Comparison of ENCODE assay signal across 17 cellular contexts in genomic region chr17:81337449-81337848, GRCh38. TPM values are rescaled to one million over a fixed set of nuclear protein-coding genes. Genes with fewer than 3 reads are reported as not detected.
DNase-seq lines count a peak whose midpoint lies in the region; ATAC-seq and TF ChIP-seq lines count a peak whose summit lies in the region.
"Had no signal": no experiment of that assay in that cellular context is flagged by ENCODE, and none has a peak within 500 bp of the region (broad histone marks: within the 10 kb centered on the region; RNA-seq: fewer than 3 reads in every experiment).

No MANE protein-coding gene starts in this region.

- no peaks in the 10 kb centered on the region for H3K27me3 ChIP-seq in right lobe of liver
- no peaks in the 10 kb centered on the region for H3K27me3 ChIP-seq in tibial nerve
- H3K27me3 ChIP-seq: ascending aorta had no signal

- H3K27ac ChIP-seq in right lobe of liver (no peak overlapping the region), tibial nerve (peak overlapping the region in 3 of 4 donors; percentile 27 to 99 (median 98))
- H3K27ac ChIP-seq: ascending aorta, HL-60 had no signal

- H3K4me1 ChIP-seq in right lobe of liver (peaks cover 0 to 54% (median 28%) of the 10 kb centered on the region in 4 donors), tibial nerve (peaks cover 0 to 96% (median 51%) of the 10 kb centered on the region in 4 donors)

- H3K9me3 ChIP-seq in right lobe of liver = no peaks in the 10 kb centered on the region
- H3K9me3 ChIP-seq in tibial nerve = no peaks in the 10 kb centered on the region
- H3K9me3 ChIP-seq: ascending aorta had no signal

- no peak overlapping the region for H3K4me3 ChIP-seq in right lobe of liver
- H3K4me3 ChIP-seq in tibial nerve = no peak overlapping the region
- H3K4me3 ChIP-seq: ascending aorta had no signal

- WGBS in right lobe of liver (ENCODE audit: insufficient coverage, low coverage, low lambda C conversion rate, missing lambda C conversion rate) = 8% methylated on average over 5 of the region's 14 CpGs
- WGBS in tibial nerve, 2 donors = 29 to 40% methylated on average over 14 of the region's 14 CpGs

- no peak for TF ChIP-seq CTCF in right lobe of liver (IDR thresholded peaks at IDR 0.05)
- no peak for TF ChIP-seq CTCF in tibial nerve (IDR thresholded peaks at IDR 0.05)

- TF ChIP-seq EP300 in tibial nerve (IDR thresholded peaks at IDR 0.05) = no peak

- DNase-seq in NCI-H748 (lab: John Stamatoyannopoulos, UW; ENCODE audit: unreplicated experiment) (peak; percentile 20), NCI-H748 treated with DMSO at 0.1 percent for 48 hours (lab: John Stamatoyannopoulos, UW) (no peak), right lobe of liver (peak; percentile 68 to 77 (median 73)), tibial nerve (ENCODE audit: low spot score in 2 of 2) (no peak), amygdala (lab: John Stamatoyannopoulos, UW) (no peak), T-helper 1 cell (no peak)
- DNase-seq: ACHN; activated CD4-positive, alpha-beta T cell treated with anti-CD3 and anti-CD28 coated beads, Interleukin-2, amount 50 U/mL, for 1 hour; effector CD4-positive, alpha-beta T cell; HCEC 1CT; natural killer cell; NCI-H2081; T-helper 2 cell had no signal

- intact Hi-C loops in right lobe of liver (cut with DNase I) = no loop called here

- H3K36me3 ChIP-seq in right lobe of liver (no peaks in the 10 kb centered on the region), tibial nerve (no peaks in the 10 kb centered on the region)
- H3K36me3 ChIP-seq: ascending aorta had no signal

- no peak for TF ChIP-seq POLR2A in right lobe of liver (IDR thresholded peaks at IDR 0.05)
- TF ChIP-seq POLR2A in tibial nerve (IDR thresholded peaks at IDR 0.05) = no peak

- peak; percentile 16 for ATAC-seq in SK-N-SH treated with all-trans-retinoic acid at 6 μM for 48 hours
- peak; percentile 9 to 48 (median 46) for ATAC-seq in right lobe of liver
- no peak for ATAC-seq in HG02981 (IDR thresholded peaks at IDR 0.05; ENCODE audit: unreplicated experiment)
- ATAC-seq: natural killer cell had no signal

TF ChIP-seq in SK-N-SH treated with all-trans-retinoic acid at 6 μM for 48 hours, 23 proteins besides CTCF, POLR2A, EP300 and RAD21:
- TF ChIP-seq RARB (CRISPR knock-in tag; IDR thresholded peaks at IDR 0.05) = no peak

RNA-seq across cellular contexts. Expression of gene SLC38A10, which starts 42.3 kb away (rescaled TPM):
- total RNA-seq in right lobe of liver (100 to 1,000 TPM in 1 of 6 experiments, 10 to 100 TPM in 5; 60.9 to 104 (median 86.1) TPM), tibial nerve (100 to 1,000 TPM in 2 of 4 donors, 10 to 100 TPM in 2; 80.0 to 149 (median 123) TPM)

RNA-seq across cellular contexts. Expression of gene BAHCC1, which starts 57.8 kb away (rescaled TPM):
- total RNA-seq in right lobe of liver = 1 to 10 TPM; 2.5 to 6.4 (median 4.9) TPM
- total RNA-seq in tibial nerve = 10 to 100 TPM; 15.1 to 38.7 (median 27.4) TPM

Comparison
In these comparisons a context has a peak if more than half of its experiments do, and no peak if none do; other contexts are left out.
1. DNase-seq: peak in NCI-H748 (single experiment) and right lobe of liver (3 of 3); none in NCI-H748 treated with DMSO at 0.1 percent for 48 hours (single experiment), tibial nerve (0 of 2), amygdala (0 of 56) and T-helper 1 cell (0 of 5).
2. H3K27ac ChIP-seq: peak in tibial nerve (3 of 4); none in right lobe of liver (0 of 3).